In genomic region chr17:48045270-48046001, GRCh38 we compare ENCODE assay signal across 1 cellular context.
TF ChIP-seq lines count a peak whose summit lies in the region.

No MANE protein-coding gene starts in this region.

TF ChIP-seq in K562, 482 proteins besides CTCF, POLR2A, EP300 and RAD21:
- no peak for TF ChIP-seq ZNF76 (CRISPR knock-in tag; IDR thresholded peaks at IDR 0.05; ENCODE audit: borderline replicate concordance)
- TF ChIP-seq ZNF583 (CRISPR knock-in tag; IDR thresholded peaks at IDR 0.05) = no peak
- TF ChIP-seq, protein P1, sequence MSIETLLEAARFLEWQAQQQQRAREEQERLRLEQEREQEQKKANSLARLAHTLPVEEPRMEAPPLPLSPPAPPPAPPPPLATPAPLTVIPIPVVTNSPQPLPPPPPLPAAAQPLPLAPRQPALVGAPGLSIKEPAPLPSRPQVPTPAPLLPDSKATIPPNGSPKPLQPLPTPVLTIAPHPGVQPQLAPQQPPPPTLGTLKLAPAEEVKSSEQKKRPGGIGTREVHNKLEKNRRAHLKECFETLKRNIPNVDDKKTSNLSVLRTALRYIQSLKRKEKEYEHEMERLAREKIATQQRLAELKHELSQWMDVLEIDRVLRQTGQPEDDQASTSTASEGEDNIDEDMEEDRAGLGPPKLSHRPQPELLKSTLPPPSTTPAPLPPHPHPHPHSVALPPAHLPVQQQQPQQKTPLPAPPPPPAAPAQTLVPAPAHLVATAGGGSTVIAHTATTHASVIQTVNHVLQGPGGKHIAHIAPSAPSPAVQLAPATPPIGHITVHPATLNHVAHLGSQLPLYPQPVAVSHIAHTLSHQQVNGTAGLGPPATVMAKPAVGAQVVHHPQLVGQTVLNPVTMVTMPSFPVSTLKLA (conservative IDR thresholded peaks at IDR 0.05) = no peak
- TF ChIP-seq NR2C2 (CRISPR knock-in tag; IDR thresholded peaks at IDR 0.05) = no peak
- no peak for TF ChIP-seq NR2C2 (tag; IDR thresholded peaks at IDR 0.05)
- 0 out of 2 replicates have a peak, but pooled peaks have one; percentile 27 for TF ChIP-seq EGR1 (conservative IDR thresholded peaks at IDR 0.05)
- TF ChIP-seq JUN (IDR thresholded peaks at IDR 0.05; ENCODE audit: borderline replicate concordance, low read depth, low read length) = peak; percentile 67
- no peak for TF ChIP-seq JUN (CRISPR knock-in tag; IDR thresholded peaks at IDR 0.05; ENCODE audit: borderline replicate concordance)
- TF ChIP-seq MTA3 (IDR thresholded peaks at IDR 0.05; ENCODE audit: borderline replicate concordance) = no peak
- TF ChIP-seq, protein P2, sequence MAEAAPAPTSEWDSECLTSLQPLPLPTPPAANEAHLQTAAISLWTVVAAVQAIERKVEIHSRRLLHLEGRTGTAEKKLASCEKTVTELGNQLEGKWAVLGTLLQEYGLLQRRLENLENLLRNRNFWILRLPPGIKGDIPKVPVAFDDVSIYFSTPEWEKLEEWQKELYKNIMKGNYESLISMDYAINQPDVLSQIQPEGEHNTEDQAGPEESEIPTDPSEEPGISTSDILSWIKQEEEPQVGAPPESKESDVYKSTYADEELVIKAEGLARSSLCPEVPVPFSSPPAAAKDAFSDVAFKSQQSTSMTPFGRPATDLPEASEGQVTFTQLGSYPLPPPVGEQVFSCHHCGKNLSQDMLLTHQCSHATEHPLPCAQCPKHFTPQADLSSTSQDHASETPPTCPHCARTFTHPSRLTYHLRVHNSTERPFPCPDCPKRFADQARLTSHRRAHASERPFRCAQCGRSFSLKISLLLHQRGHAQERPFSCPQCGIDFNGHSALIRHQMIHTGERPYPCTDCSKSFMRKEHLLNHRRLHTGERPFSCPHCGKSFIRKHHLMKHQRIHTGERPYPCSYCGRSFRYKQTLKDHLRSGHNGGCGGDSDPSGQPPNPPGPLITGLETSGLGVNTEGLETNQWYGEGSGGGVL (CRISPR knock-in tag; IDR thresholded peaks at IDR 0.05) = no peak
- no peak for TF ChIP-seq ZC3H11A (IDR thresholded peaks at IDR 0.05; ENCODE audit: low read depth, low read length)
- 0 out of 2 replicates have a peak, but pooled peaks have one; percentile 10 for TF ChIP-seq ARID1B (IDR thresholded peaks at IDR 0.05)
- TF ChIP-seq SNRNP70 (optimal IDR thresholded peaks at IDR 0.05; ENCODE audit: low read depth, low read length) = no peak
- TF ChIP-seq DACH1 (IDR thresholded peaks at IDR 0.05; ENCODE audit: partially characterized antibody) = peak; percentile 40
- no peak for TF ChIP-seq MTF1 (CRISPR knock-in tag; IDR thresholded peaks at IDR 0.05; ENCODE audit: borderline replicate concordance)
- TF ChIP-seq FOSL1 (tag; conservative IDR thresholded peaks at IDR 0.05) = peak; percentile 40; the same call in 1 of the 2 replicates
- TF ChIP-seq TFAP4 (CRISPR knock-in tag; IDR thresholded peaks at IDR 0.05; ENCODE audit: borderline replicate concordance) = peak; percentile 64
- TF ChIP-seq, protein P3, sequence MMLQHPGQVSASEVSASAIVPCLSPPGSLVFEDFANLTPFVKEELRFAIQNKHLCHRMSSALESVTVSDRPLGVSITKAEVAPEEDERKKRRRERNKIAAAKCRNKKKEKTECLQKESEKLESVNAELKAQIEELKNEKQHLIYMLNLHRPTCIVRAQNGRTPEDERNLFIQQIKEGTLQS (IDR thresholded peaks at IDR 0.05) = peak; percentile 79
- TF ChIP-seq, protein P3 (CRISPR knock-in tag; conservative IDR thresholded peaks at IDR 0.05) = no peak
- TF ChIP-seq ZFX (CRISPR knock-in tag; IDR thresholded peaks at IDR 0.05) = no peak
- TF ChIP-seq ZFP91 (CRISPR knock-in tag; IDR thresholded peaks at IDR 0.05) = no peak
- no peak for TF ChIP-seq SMAD2 (IDR thresholded peaks at IDR 0.05; ENCODE audit: low read depth, low read length)
- TF ChIP-seq POLR2B (IDR thresholded peaks at IDR 0.05; ENCODE audit: low read depth, partially characterized antibody) = peak; percentile 7
- no peak for TF ChIP-seq ILF3 (IDR thresholded peaks at IDR 0.05; ENCODE audit: borderline replicate concordance)
- peak; percentile 64 for TF ChIP-seq VEZF1 (CRISPR knock-in tag; IDR thresholded peaks at IDR 0.05)
- TF ChIP-seq JUND (IDR thresholded peaks at IDR 0.05; ENCODE audit: borderline replicate concordance, low read depth, low read length) = 0 out of 2 replicates have a peak, but pooled peaks have one; percentile 15
- no peak for TF ChIP-seq JUND (tag; IDR thresholded peaks at IDR 0.05; ENCODE audit: borderline replicate concordance, low read depth, low read length)
- peak; percentile 14; the same call in 1 of the 2 replicates for TF ChIP-seq NCOA1 (IDR thresholded peaks at IDR 0.05; ENCODE audit: low read depth)
- peak; percentile 24 to 27; a peak in 1 of 4 replicates for TF ChIP-seq NRF1 (conservative IDR thresholded peaks at IDR 0.05 in 1 of 2, IDR thresholded peaks at IDR 0.05 in 1 of 2)
- TF ChIP-seq BCL6 (CRISPR knock-in tag; IDR thresholded peaks at IDR 0.05) = no peak
